In the genomic region with DNA sequence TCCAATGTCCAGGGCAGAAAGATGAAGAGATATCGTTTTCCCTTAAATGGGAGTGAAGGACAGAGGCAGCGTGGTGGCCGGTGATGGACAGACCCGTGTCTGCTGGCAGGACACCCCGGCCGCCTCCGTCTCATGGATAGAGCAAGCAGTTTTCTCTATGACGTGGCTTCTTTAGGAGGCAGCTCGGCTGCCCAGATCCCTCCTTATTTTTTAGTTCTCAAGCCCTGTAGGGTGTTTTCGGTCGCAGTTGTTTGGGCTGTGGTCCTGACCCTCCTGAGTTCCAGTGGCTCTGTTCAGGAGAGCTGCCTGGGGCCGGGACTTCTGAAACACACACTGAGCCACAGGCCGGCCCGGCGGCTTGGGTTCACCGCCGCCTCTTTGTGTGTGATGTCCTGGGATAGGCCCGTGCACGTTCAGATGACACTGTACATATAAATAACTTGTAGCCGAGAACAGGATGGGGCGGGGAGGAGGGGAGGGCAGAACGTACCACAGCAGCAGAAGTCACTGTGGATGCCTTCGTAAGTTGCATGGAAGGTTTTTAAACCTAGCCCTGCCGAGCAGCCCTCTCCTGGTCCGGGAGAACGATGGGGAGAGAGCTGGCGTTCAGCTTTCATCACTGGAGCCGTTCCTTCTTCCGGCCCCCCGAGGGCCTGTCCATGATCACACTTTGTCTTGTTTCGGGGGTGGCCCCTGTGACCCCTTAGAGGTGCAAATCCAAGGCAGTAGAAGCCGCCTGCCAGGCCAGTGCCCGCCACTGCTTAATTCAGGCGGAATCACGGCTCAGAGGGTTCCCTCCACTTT, we compare ENCODE assay signal across 8 cellular contexts.
DNase-seq lines count a peak whose midpoint lies in the region; ATAC-seq and TF ChIP-seq lines count a peak whose summit lies in the region.

No MANE protein-coding gene starts in this region.

- peak; percentile 72 for DNase-seq in activated CD8-positive, alpha-beta memory T cell treated with anti-CD3 and anti-CD28 coated beads for 24 hours
- no peak for DNase-seq in esophagus muscularis mucosa (ENCODE audit: extremely low spot score)
- DNase-seq in NCI-H2227 treated with DMSO at 0.1 percent for 48 hours (lab: John Stamatoyannopoulos, UW): no peak
- no peak for DNase-seq in KG1 (lab: John Stamatoyannopoulos, UW)
- no peak for DNase-seq in middle frontal gyrus (ENCODE audit: extremely low spot score, low spot score)

- H3K9ac ChIP-seq in rectal smooth muscle tissue (ENCODE audit: low read length): peak overlapping the region; percentile 56

- H3K27ac ChIP-seq in esophagus muscularis mucosa (replicated peaks in 1 of 4) (peak overlapping the region; percentile 29 to 78 (median 74)), rectal smooth muscle tissue (ENCODE audit: low read depth, low read length) (peak overlapping the region; percentile 71)

- H3K4me3 ChIP-seq in esophagus muscularis mucosa (peak overlapping the region; percentile 7 to 42 (median 32)), rectal smooth muscle tissue (ENCODE audit: low read length) (peak overlapping the region; percentile 59)

- 79% methylated on average over 18 of the region's 35 CpGs for WGBS in esophagus muscularis mucosa

- H3K4me1 ChIP-seq in esophagus muscularis mucosa (peaks cover 10 to 23% (median 17%) of the 10 kb centered on the region in 4 donors), rectal smooth muscle tissue (ENCODE audit: control insufficient read depth, insufficient read depth, low read length) (peaks cover 6% of the 10 kb centered on the region)

- intact Hi-C loops in esophagus muscularis mucosa (cut with DNase I): no loop called here

- no peaks in the 10 kb centered on the region for H3K9me3 ChIP-seq in esophagus muscularis mucosa

- TF ChIP-seq EP300 in esophagus muscularis mucosa (IDR thresholded peaks at IDR 0.05): no peak

- no peak for TF ChIP-seq POLR2A in esophagus muscularis mucosa (IDR thresholded peaks at IDR 0.05; ENCODE audit: low read depth)

- ATAC-seq in GM18867 (IDR thresholded peaks at IDR 0.05; ENCODE audit: unreplicated experiment): peak; percentile 60
- peak; percentile 54 for ATAC-seq in HG03520 (IDR thresholded peaks at IDR 0.05; ENCODE audit: unreplicated experiment)

- peaks cover 0 to 21% (median 0%) of the 10 kb centered on the region in 4 donors for H3K27me3 ChIP-seq in esophagus muscularis mucosa
- no peaks in the 10 kb centered on the region for H3K27me3 ChIP-seq in rectal smooth muscle tissue (ENCODE audit: control insufficient read depth, insufficient read depth, low read length)

- no peak for TF ChIP-seq CTCF in esophagus muscularis mucosa (IDR thresholded peaks at IDR 0.05)

- no peaks in the 10 kb centered on the region for H3K36me3 ChIP-seq in esophagus muscularis mucosa
- no peaks in the 10 kb centered on the region for H3K36me3 ChIP-seq in rectal smooth muscle tissue (ENCODE audit: control insufficient read depth, insufficient read depth, low read length)
